8 cellular contexts compared by ENCODE assay signal in the genomic region with DNA sequence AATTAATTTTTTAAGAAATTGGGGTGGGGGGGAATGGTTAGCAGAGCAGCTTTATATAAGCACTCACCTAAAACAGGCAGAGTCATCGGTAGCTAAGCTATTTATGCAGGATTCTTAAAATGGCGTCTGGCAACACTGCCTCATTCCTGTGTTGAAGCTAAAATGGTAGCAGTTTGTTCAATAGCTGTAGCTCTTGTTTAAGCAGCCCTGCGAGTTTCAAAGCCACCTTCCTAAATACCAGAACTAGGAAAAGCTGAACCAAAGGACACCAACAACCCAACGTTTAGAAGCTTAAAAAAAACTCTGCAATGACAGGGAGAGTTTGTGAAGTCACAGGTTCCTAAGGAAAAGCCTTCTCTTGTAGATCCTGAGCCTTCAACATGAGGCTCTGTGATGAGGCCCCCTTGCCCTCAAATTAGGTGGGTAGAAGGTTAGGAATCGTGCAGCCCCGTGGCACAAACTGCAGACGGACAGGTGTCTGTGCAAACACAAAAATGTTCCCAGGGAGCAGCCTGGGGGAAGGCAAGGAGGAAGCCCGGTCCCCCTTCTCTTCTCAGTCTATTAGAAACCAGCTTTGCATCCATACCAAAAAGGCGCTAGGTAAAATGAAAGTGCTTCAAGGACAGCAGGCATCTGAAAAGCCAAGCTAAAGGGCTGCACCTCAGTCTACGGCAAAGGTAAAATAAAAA. TPM values are rescaled to one million over a fixed set of nuclear protein-coding genes. Genes with fewer than 3 reads are reported as not detected.
DNase-seq lines count a peak whose midpoint lies in the region; ATAC-seq and TF ChIP-seq lines count a peak whose summit lies in the region.

No MANE protein-coding gene starts in this region.

- H3K27ac ChIP-seq in skin epidermis, result peak overlapping the region in 20 of 21 experiments; percentile 63 to 100 (median 98)
- H3K27ac ChIP-seq in SJCRH30, result no peak overlapping the region

- DNase-seq in NCI-H2107 treated with DMSO at 0.1 percent for 48 hours (lab: John Stamatoyannopoulos, UW; ENCODE audit: unreplicated experiment), result peak; percentile 31
- DNase-seq in NCI-H2107 (lab: John Stamatoyannopoulos, UW), result no peak
- no peak for DNase-seq in foreskin fibroblast
- DNase-seq in UCSD-AML1 (lab: John Stamatoyannopoulos, UW; ENCODE audit: unreplicated experiment), result no peak
- DNase-seq in SJCRH30, result no peak
- DNase-seq in NCI-H1436 (lab: John Stamatoyannopoulos, UW), result no peak

- peaks cover 25% of the 10 kb centered on the region for H3K4me1 ChIP-seq in SJCRH30

- H3K4me3 ChIP-seq in foreskin fibroblast (ENCODE audit: low read depth in 1 of 2, low read length in 2 of 2) (peak overlapping the region; percentile 4 to 16), skin epidermis (peak overlapping the region in 3 of 7 experiments; percentile 2 to 19 (median 13)), SJCRH30 (no peak overlapping the region)

- H3K36me3 ChIP-seq in SJCRH30, result peaks cover 45% of the 10 kb centered on the region

- no peak for TF ChIP-seq CTCF in foreskin fibroblast (IDR thresholded peaks at IDR 0.05; ENCODE audit: low read depth, low read length)

- H3K9me3 ChIP-seq in SJCRH30 (replicated peaks), result no peaks in the 10 kb centered on the region

- ATAC-seq in SK-N-SH treated with all-trans-retinoic acid at 6 μM for 48 hours, result no peak; the same call in 2 of the 3 replicates

- no peaks in the 10 kb centered on the region for H3K27me3 ChIP-seq in SJCRH30

TF ChIP-seq in SK-N-SH treated with all-trans-retinoic acid at 6 μM for 48 hours, 23 proteins besides CTCF, POLR2A, EP300 and RAD21:
- no peak for TF ChIP-seq OSR1 (CRISPR knock-in tag; IDR thresholded peaks at IDR 0.05)
- TF ChIP-seq, protein P1, sequence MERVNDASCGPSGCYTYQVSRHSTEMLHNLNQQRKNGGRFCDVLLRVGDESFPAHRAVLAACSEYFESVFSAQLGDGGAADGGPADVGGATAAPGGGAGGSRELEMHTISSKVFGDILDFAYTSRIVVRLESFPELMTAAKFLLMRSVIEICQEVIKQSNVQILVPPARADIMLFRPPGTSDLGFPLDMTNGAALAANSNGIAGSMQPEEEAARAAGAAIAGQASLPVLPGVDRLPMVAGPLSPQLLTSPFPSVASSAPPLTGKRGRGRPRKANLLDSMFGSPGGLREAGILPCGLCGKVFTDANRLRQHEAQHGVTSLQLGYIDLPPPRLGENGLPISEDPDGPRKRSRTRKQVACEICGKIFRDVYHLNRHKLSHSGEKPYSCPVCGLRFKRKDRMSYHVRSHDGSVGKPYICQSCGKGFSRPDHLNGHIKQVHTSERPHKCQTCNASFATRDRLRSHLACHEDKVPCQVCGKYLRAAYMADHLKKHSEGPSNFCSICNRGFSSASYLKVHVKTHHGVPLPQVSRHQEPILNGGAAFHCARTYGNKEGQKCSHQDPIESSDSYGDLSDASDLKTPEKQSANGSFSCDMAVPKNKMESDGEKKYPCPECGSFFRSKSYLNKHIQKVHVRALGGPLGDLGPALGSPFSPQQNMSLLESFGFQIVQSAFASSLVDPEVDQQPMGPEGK (CRISPR knock-in tag; IDR thresholded peaks at IDR 0.05; ENCODE audit: borderline replicate concordance), result no peak
- no peak for TF ChIP-seq BACH2 (CRISPR knock-in tag; IDR thresholded peaks at IDR 0.05; ENCODE audit: borderline replicate concordance)
- TF ChIP-seq TOX (CRISPR knock-in tag; IDR thresholded peaks at IDR 0.05; ENCODE audit: borderline replicate concordance), result no peak
- 0 out of 2 replicates have a peak, but pooled peaks have one; percentile 28 for TF ChIP-seq GLIS3 (CRISPR knock-in tag; IDR thresholded peaks at IDR 0.05)
- 0 out of 2 replicates have a peak, but pooled peaks have one; percentile 20 for TF ChIP-seq SNAI2 (CRISPR knock-in tag; IDR thresholded peaks at IDR 0.05)
- TF ChIP-seq CSDC2 (CRISPR knock-in tag; IDR thresholded peaks at IDR 0.05), result peak; percentile 63; the same call in 1 of the 2 replicates
- TF ChIP-seq RARB (CRISPR knock-in tag; IDR thresholded peaks at IDR 0.05), result no peak
- TF ChIP-seq ZFP30 (CRISPR knock-in tag; IDR thresholded peaks at IDR 0.05), result no peak
- no peak for TF ChIP-seq ARNTL (CRISPR knock-in tag; IDR thresholded peaks at IDR 0.05; ENCODE audit: borderline replicate concordance, low read depth)

RNA-seq across cellular contexts. Expression of a gene that starts 4.7 kb away (rescaled TPM):
- 45.4 and 45.8 TPM in 2 replicates for total RNA-seq in SJCRH30 (2014; rRNA removed; shearing (Covaris generic))
